In genomic region chr3:80050826-80051601, GRCh38 we compare ENCODE assay signal across 13 cellular contexts.
DNase-seq lines count a peak whose midpoint lies in the region; ATAC-seq and TF ChIP-seq lines count a peak whose summit lies in the region.
"Had no signal": no experiment of that assay in that cellular context is flagged by ENCODE, and none has a peak within 500 bp of the region (broad histone marks: within the 10 kb centered on the region; RNA-seq: fewer than 3 reads in every experiment).

No MANE protein-coding gene starts in this region.

- DNase-seq in BE2C, result peak; percentile 6
- peak; percentile 47 for DNase-seq in CD14-positive monocyte (ENCODE audit: low spot score)
- peak; percentile 87 for DNase-seq in chondrocyte (ENCODE audit: low spot score)
- no peak for DNase-seq in sciatic nerve (ENCODE audit: low spot score)
- DNase-seq: CD4-positive, alpha-beta T cell; NCI-H1048; NCI-H526 treated with DMSO at 0.1 percent for 48 hours; OCI-M1 had no signal

- H3K27me3 Mint-ChIP-seq in CD14-positive monocyte (ENCODE audit: low read depth in 3 of 3) (no peaks in the 10 kb centered on the region), chondrocyte (ENCODE audit: low read depth) (no peaks in the 10 kb centered on the region)
- no peaks in the 10 kb centered on the region for H3K27me3 Mint-ChIP-seq in activated T-helper 17 cell treated with anti-CD3 and anti-CD28 coated beads, Interleukin-2, amount 50 U/mL, for 72 hours
- H3K27me3 Mint-ChIP-seq: CD4-positive, alpha-beta T cell had no signal

- intact Hi-C loops in CD14-positive monocyte (cut with micrococcal nuclease), result no loop called here
- intact Hi-C loops in sciatic nerve (cut with DNase I), result loop anchor here (5.0 kb wide), 1 partner anchor 546 kb away; no protein-coding TSS in a partner anchor

- H3K9me3 Mint-ChIP-seq in CD14-positive monocyte (peaks cover 0 to 10% (median 0%) of the 10 kb centered on the region in 7 donors), chondrocyte (ENCODE audit: low read depth) (peaks cover 3% of the 10 kb centered on the region)
- H3K9me3 Mint-ChIP-seq in activated T-helper 17 cell treated with anti-CD3 and anti-CD28 coated beads, Interleukin-2, amount 50 U/mL, for 72 hours, result peaks cover 19% of the 10 kb centered on the region
- H3K9me3 Mint-ChIP-seq: GM23338 had no signal

- peak; percentile 38 for ATAC-seq in sciatic nerve
- ATAC-seq in HG02938 (IDR thresholded peaks at IDR 0.05; ENCODE audit: unreplicated experiment), result no peak
- no peak for ATAC-seq in GM18511 (IDR thresholded peaks at IDR 0.05; ENCODE audit: unreplicated experiment)
- ATAC-seq in GM18870 (IDR thresholded peaks at IDR 0.05; ENCODE audit: unreplicated experiment), result no peak
- ATAC-seq in activated T-helper 17 cell treated with anti-CD3 and anti-CD28 coated beads, Interleukin-2, amount 50 U/mL, for 72 hours (replicated peaks), result no peak
- ATAC-seq: GM23338 had no signal

- H3K4me3 Mint-ChIP-seq in CD14-positive monocyte, result no peak overlapping the region
- no peak overlapping the region for H3K4me3 Mint-ChIP-seq in chondrocyte (ENCODE audit: unreplicated experiment)
- no peak overlapping the region for H3K4me3 Mint-ChIP-seq in activated T-helper 17 cell treated with anti-CD3 and anti-CD28 coated beads, Interleukin-2, amount 50 U/mL, for 72 hours
- H3K4me3 Mint-ChIP-seq: CD4-positive, alpha-beta T cell; GM23338 had no signal

- H3K27me3 ChIP-seq in BE2C, result no peaks in the 10 kb centered on the region

- H3K4me1 ChIP-seq in BE2C, result no peaks in the 10 kb centered on the region

- H3K4me3 ChIP-seq in BE2C (ENCODE audit: low read depth, low read length), result no peak overlapping the region
- H3K4me3 ChIP-seq: GM23338 had no signal

- no peaks in the 10 kb centered on the region for H3K36me3 ChIP-seq in BE2C

- H3K27ac Mint-ChIP-seq in CD14-positive monocyte (no peak overlapping the region), chondrocyte (ENCODE audit: unreplicated experiment) (no peak overlapping the region)
- H3K27ac Mint-ChIP-seq in activated T-helper 17 cell treated with anti-CD3 and anti-CD28 coated beads, Interleukin-2, amount 50 U/mL, for 72 hours, result no peak overlapping the region
- H3K27ac Mint-ChIP-seq: CD4-positive, alpha-beta T cell; GM23338 had no signal

- H3K36me3 Mint-ChIP-seq in CD14-positive monocyte (no peaks in the 10 kb centered on the region), chondrocyte (ENCODE audit: low read depth) (no peaks in the 10 kb centered on the region)
- H3K36me3 Mint-ChIP-seq in activated T-helper 17 cell treated with anti-CD3 and anti-CD28 coated beads, Interleukin-2, amount 50 U/mL, for 72 hours (ENCODE audit: low read depth), result no peaks in the 10 kb centered on the region

- no peak for TF ChIP-seq CTCF in BE2C (IDR thresholded peaks at IDR 0.05; ENCODE audit: low read depth, low read length)
- no peak for TF ChIP-seq CTCF in CD14-positive monocyte (IDR thresholded peaks at IDR 0.05)
- TF ChIP-seq CTCF in chondrocyte (IDR thresholded peaks at IDR 0.05), result no peak

- H3K4me1 Mint-ChIP-seq in CD14-positive monocyte (no peaks in the 10 kb centered on the region), chondrocyte (ENCODE audit: low read depth) (no peaks in the 10 kb centered on the region)
- H3K4me1 Mint-ChIP-seq in activated T-helper 17 cell treated with anti-CD3 and anti-CD28 coated beads, Interleukin-2, amount 50 U/mL, for 72 hours, result no peaks in the 10 kb centered on the region

- H3K9me3 ChIP-seq in BE2C, result no peaks in the 10 kb centered on the region
